12 cellular contexts compared by ENCODE assay signal in genomic region chr16:27363797-27364196, GRCh38. TPM values are rescaled to one million over a fixed set of nuclear protein-coding genes. Genes with fewer than 3 reads are reported as not detected.
DNase-seq lines count a peak whose midpoint lies in the region; ATAC-seq, FAIRE-seq and TF ChIP-seq lines count a peak whose summit lies in the region.
"Had no signal": no experiment of that assay in that cellular context is flagged by ENCODE, and none has a peak within 500 bp of the region (broad histone marks: within the 10 kb centered on the region; RNA-seq: fewer than 3 reads in every experiment).

No MANE protein-coding gene starts in this region.

- ATAC-seq in GM19324 (IDR thresholded peaks at IDR 0.05; ENCODE audit: low FRiP score, unreplicated experiment) = no peak

- peaks cover 32% of the 10 kb centered on the region for H3K36me3 ChIP-seq in CD8-positive, alpha-beta memory T cell (ENCODE audit: insufficient read depth, low read length)
- H3K36me3 ChIP-seq in bronchial epithelial cell (ENCODE audit: control insufficient read depth, insufficient read depth, low read length) = peaks cover 25% of the 10 kb centered on the region

- H3K27ac Mint-ChIP-seq in CD8-positive, alpha-beta memory T cell = peak overlapping the region; percentile 23 to 97 (median 70)

- intact Hi-C loops in cardiac septum (cut with DNase I) = no loop called here

- CTCF ChIA-PET in CD8-positive, alpha-beta memory T cell (lab: Charles Lee) = no interaction called here

- H3K27ac ChIP-seq in CD8-positive, alpha-beta memory T cell (ENCODE audit: low read depth, low read length) = no peak overlapping the region

- H3K9me3 Mint-ChIP-seq in CD8-positive, alpha-beta memory T cell = no peaks in the 10 kb centered on the region

- peaks cover 22 to 56% (median 37%) of the 10 kb centered on the region in 3 donors for H3K4me1 Mint-ChIP-seq in CD8-positive, alpha-beta memory T cell

- no peaks in the 10 kb centered on the region for H3K9me3 ChIP-seq in CD8-positive, alpha-beta memory T cell (ENCODE audit: low read length)

- H3K4me3 Mint-ChIP-seq in CD8-positive, alpha-beta memory T cell = no peak overlapping the region

- no peaks in the 10 kb centered on the region for H3K27me3 Mint-ChIP-seq in CD8-positive, alpha-beta memory T cell

- H3K36me3 Mint-ChIP-seq in CD8-positive, alpha-beta memory T cell = peaks cover 14 to 60% (median 20%) of the 10 kb centered on the region in 3 donors

- H3K4me1 ChIP-seq in CD8-positive, alpha-beta memory T cell (ENCODE audit: insufficient read depth, low read length) = peaks cover 41% of the 10 kb centered on the region

- no peak for DNase-seq in CD8-positive, alpha-beta memory T cell
- DNase-seq in M059J (ENCODE audit: low read depth) = peak; percentile 29
- peak; percentile 63 for DNase-seq in bronchial epithelial cell (ENCODE audit: low read depth)
- peak; percentile 91 for DNase-seq in mucosa of gallbladder (ENCODE audit: low spot score)
- DNase-seq in occipital lobe (lab: John Stamatoyannopoulos, UW) = no peak
- no peak for DNase-seq in cardiac septum (ENCODE audit: low spot score)
- no peak for DNase-seq in NCI-H1694 treated with DMSO at 0.1 percent for 48 hours (lab: John Stamatoyannopoulos, UW)
- DNase-seq: activated CD4-positive, CD25-positive, alpha-beta regulatory T cell; aorta; GOT3 had no signal

- H3K4me3 ChIP-seq in CD8-positive, alpha-beta memory T cell (ENCODE audit: low read length) = no peak overlapping the region
- H3K4me3 ChIP-seq in bronchial epithelial cell (ENCODE audit: low read depth, low read length) = no peak overlapping the region

- FAIRE-seq in bronchial epithelial cell (lab: Jason Lieb, UNC) = no peak
- FAIRE-seq: islet of Langerhans had no signal

- H3K27me3 ChIP-seq in CD8-positive, alpha-beta memory T cell (ENCODE audit: insufficient read depth, low read length, poor library complexity, severe bottlenecking) = no peaks in the 10 kb centered on the region
- H3K27me3 ChIP-seq in bronchial epithelial cell (ENCODE audit: control insufficient read depth, insufficient read depth, low read length) = no peaks in the 10 kb centered on the region

- TF ChIP-seq CTCF in bronchial epithelial cell (IDR thresholded peaks at IDR 0.05; ENCODE audit: insufficient read depth, low read length, severe bottlenecking) = no peak

- POLR2A ChIA-PET in CD8-positive, alpha-beta memory T cell (lab: Charles Lee) = interaction anchor here (0.6 kb wide), 1 partner anchor 9 kb away, joined by 3 read pairs; no protein-coding TSS in a partner anchor

RNA-seq across cellular contexts. Expression of gene IL21R, which starts 38.2 kb away (rescaled TPM):
- 10 to 100 TPM; 80.5 to 84.5 TPM for total RNA-seq in CD8-positive, alpha-beta memory T cell
- 53.7 TPM for polyA plus RNA-seq in CD8-positive, alpha-beta memory T cell
- 0.15 TPM in 2 replicates for total RNA-seq in M059J (2014; rRNA removed; shearing (Covaris generic))
- total RNA-seq in bronchial epithelial cell (not detected in 2 replicates), mucosa of gallbladder (1.2 TPM), occipital lobe (not detected), cardiac septum (1.4 TPM)

RNA-seq across cellular contexts. Expression of gene IL4R, which starts 50.0 kb away (rescaled TPM):
- 100 to 1,000 TPM; 140 to 142 TPM for total RNA-seq in CD8-positive, alpha-beta memory T cell
- polyA plus RNA-seq in CD8-positive, alpha-beta memory T cell = 41.6 TPM
- 8.5 and 13.1 TPM in 2 replicates for total RNA-seq in M059J (2014; rRNA removed; shearing (Covaris generic))
- total RNA-seq in bronchial epithelial cell (25.8 and 32.9 TPM in 2 replicates), mucosa of gallbladder (74.2 TPM), occipital lobe (1.1 TPM), cardiac septum (22.0 TPM)

Comparison
In these comparisons a context has a peak if more than half of its experiments do, and no peak if none do; other contexts are left out.
1. DNase-seq: peak in M059J (single experiment), bronchial epithelial cell (single experiment) and mucosa of gallbladder (single experiment); none in CD8-positive, alpha-beta memory T cell (0 of 5), occipital lobe (single experiment), cardiac septum (single experiment) and NCI-H1694 treated with DMSO at 0.1 percent for 48 hours (single experiment).
2. RNA of gene IL21R, which starts 38.2 kb away (total RNA-seq): 80.5 to 84.5 TPM in CD8-positive, alpha-beta memory T cell; 1.4 TPM in cardiac septum (single experiment), 1.2 TPM in mucosa of gallbladder (single experiment), 0.15 TPM in M059J, not detected in bronchial epithelial cell and not detected in occipital lobe (single experiment); every median in the first group is over 10 times any median in the second.